In genomic region chr9:89398651-89399050, GRCh38 we compare ENCODE assay signal across 12 cellular contexts.
"Had no signal": no experiment of that assay in that cellular context is flagged by ENCODE, and none has a peak within 500 bp of the region (broad histone marks: within the 10 kb centered on the region; RNA-seq: fewer than 3 reads in every experiment).

No MANE protein-coding gene starts in this region.

- H3K4me3 ChIP-seq: adrenal gland, lung, pancreas, sigmoid colon, tibial nerve, vagina had no signal

- H3K9me3 ChIP-seq: adrenal gland, pancreas, sigmoid colon, tibial nerve, vagina had no signal

- H3K9me3 Mint-ChIP-seq: mesothelial cell of epicardium; stimulated activated memory B cell treated with anti-CD40 and anti-IgM and Interleukin-4, amounts not matched to agents 10 μg/mL and 1 μg/mL and 100 μg/mL, for 72 hours; T-helper 2 cell treated with Interferon-gamma antibody and Interleukin-4, amounts not matched to agents 5 μg/mL and 100 μg/mL, for 36 hours had no signal

- ATAC-seq: left colon; pancreas; stimulated activated memory B cell treated with anti-CD40 and anti-IgM and Interleukin-4, amounts not matched to agents 10 μg/mL and 1 μg/mL and 100 μg/mL, for 72 hours had no signal

- FAIRE-seq: islet of Langerhans, pancreas had no signal

- H3K4me1 Mint-ChIP-seq: mesothelial cell of epicardium had no signal

- H3K27me3 ChIP-seq: adrenal gland, pancreas, sigmoid colon, tibial nerve, vagina had no signal

- H3K27ac ChIP-seq: adrenal gland, pancreas, sigmoid colon, tibial nerve, vagina had no signal

- H3K4me3 Mint-ChIP-seq: mesothelial cell of epicardium; T-helper 2 cell treated with Interferon-gamma antibody and Interleukin-4, amounts not matched to agents 5 μg/mL and 100 μg/mL, for 36 hours had no signal

- H3K27me3 Mint-ChIP-seq: stimulated activated memory B cell treated with anti-CD40 and anti-IgM and Interleukin-4, amounts not matched to agents 10 μg/mL and 1 μg/mL and 100 μg/mL, for 72 hours had no signal

- H3K4me1 ChIP-seq: adrenal gland, pancreas, sigmoid colon, tibial nerve, vagina had no signal

- DNase-seq: activated CD4-positive, alpha-beta T cell treated with anti-CD3 and anti-CD28 coated beads, Interleukin-2, amount 50 U/mL, for 1 hour; adrenal gland; left colon; pancreas; sigmoid colon had no signal

- H3K27ac Mint-ChIP-seq: mesothelial cell of epicardium had no signal
